Comparison of ENCODE assay signal across 31 cellular contexts in the genomic region with DNA sequence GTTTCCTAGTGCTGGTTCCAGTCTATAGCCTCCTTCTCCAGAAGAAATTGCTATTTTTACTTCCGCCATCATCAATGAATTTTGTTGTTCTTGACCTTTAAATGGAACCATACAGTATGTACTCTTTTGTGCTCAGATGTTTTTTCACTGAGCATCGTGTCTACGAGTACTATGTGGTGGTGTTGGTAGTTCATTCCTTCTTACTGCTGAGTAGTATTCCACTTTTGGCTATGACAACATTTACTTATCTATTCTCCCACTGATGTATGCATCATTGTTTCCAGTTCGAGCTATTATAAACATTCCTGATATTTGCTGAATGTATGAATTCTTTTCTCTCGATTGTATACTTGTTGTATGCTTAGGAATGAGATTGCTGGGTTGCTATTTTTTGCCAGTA. TPM values are rescaled to one million over a fixed set of nuclear protein-coding genes. Genes with fewer than 3 reads are reported as not detected.
DNase-seq lines count a peak whose midpoint lies in the region; ATAC-seq, FAIRE-seq and TF ChIP-seq lines count a peak whose summit lies in the region.
"Had no signal": no experiment of that assay in that cellular context is flagged by ENCODE, and none has a peak within 500 bp of the region (broad histone marks: within the 10 kb centered on the region; RNA-seq: fewer than 3 reads in every experiment).

No MANE protein-coding gene starts in this region.

- H4K20me1 ChIP-seq in IMR-90 (ENCODE audit: insufficient read depth, low read length): no peaks in the 10 kb centered on the region

- no peak for TF ChIP-seq POLR2A in IMR-90 (IDR thresholded peaks at IDR 0.05; ENCODE audit: low read depth, low read length)

- no peak overlapping the region for H4K8ac ChIP-seq in IMR-90 (ENCODE audit: low read depth in 2 of 2, low read length in 2 of 2)

- H3K27ac Mint-ChIP-seq in Caco-2 (ENCODE audit: unreplicated experiment) (peak overlapping the region; percentile 24), endothelial cell (ENCODE audit: unreplicated experiment) (peak overlapping the region; percentile 99)
- H3K27ac Mint-ChIP-seq: activated naive CD4-positive, alpha-beta T cell treated with anti-CD3 and anti-CD28 coated beads, Interleukin-2, amount 50 U/mL, for 24 hours had no signal

- WGBS in IMR-90 (ENCODE audit: extremely low coverage in 2 of 2, insufficient read length in 1 of 2), 2 experiments: no CpG with 5 or more reads among the region's 5 CpGs
- WGBS in pancreas, 2 donors: 79 to 84% methylated on average over 5 of the region's 5 CpGs

- no peak overlapping the region for H2BK15ac ChIP-seq in IMR-90 (ENCODE audit: low read depth, low read length)

- no peaks in the 10 kb centered on the region for H3K9me3 Mint-ChIP-seq in Caco-2 (ENCODE audit: unreplicated experiment)
- no peaks in the 10 kb centered on the region for H3K9me3 Mint-ChIP-seq in endothelial cell (ENCODE audit: unreplicated experiment)
- H3K9me3 Mint-ChIP-seq: activated CD8-positive, alpha-beta T cell treated with anti-CD3 and anti-CD28 coated beads for 36 hours; activated naive CD4-positive, alpha-beta T cell treated with anti-CD3 and anti-CD28 coated beads, Interleukin-2, amount 50 U/mL, for 24 hours; CD8-positive, alpha-beta T cell; natural killer cell had no signal

- H3K36me3 ChIP-seq in Caco-2 (ENCODE audit: control insufficient read depth, insufficient read depth, low read length) (peaks cover 2% of the 10 kb centered on the region), IMR-90 (ENCODE audit: control insufficient read depth, insufficient read depth, low read length) (no peaks in the 10 kb centered on the region), neutrophil (no peaks in the 10 kb centered on the region), pancreas (no peaks in the 10 kb centered on the region)
- H3K36me3 ChIP-seq: breast epithelium, ovary, uterus had no signal

- FAIRE-seq in pancreas (lab: Jason Lieb, UNC): no peak
- FAIRE-seq: keratinocyte had no signal

- no peak for DNase-seq in Caco-2
- peak; percentile 63 for DNase-seq in IMR-90
- no peak for DNase-seq in endothelial cell (ENCODE audit: low spot score)
- no peak for DNase-seq in pancreas
- no peak for DNase-seq in NCI-H345 (lab: John Stamatoyannopoulos, UW)
- DNase-seq: CD8-positive, alpha-beta T cell; mucosa of descending colon; natural killer cell; NCI-H1417 treated with DMSO at 0.1 percent for 48 hours; NCI-H2029 treated with DMSO at 0.1 percent for 48 hours; NCI-H526; ovary; PC-9; retina; SK-N-SH; stimulated activated CD4-positive, alpha-beta T cell treated with anti-CD3 and anti-CD28 coated beads, Interleukin-2, amount 100 ng/mL, for 24 hours; stimulated activated naive CD8-positive, alpha-beta T cell treated with anti-CD3 and anti-CD28 coated beads, Interleukin-15, Interleukin-2, amounts not matched to agents 100 U/mL and 50 U/mL, for 24 hours; uterus had no signal

- no peak for TF ChIP-seq CTCF in Caco-2 (IDR thresholded peaks at IDR 0.05; ENCODE audit: insufficient read depth in 1 of 2, low read depth in 1 of 2, low read length in 1 of 2, severe bottlenecking in 1 of 2, unreplicated experiment in 1 of 2)
- TF ChIP-seq CTCF in IMR-90 (conservative IDR thresholded peaks at IDR 0.05; ENCODE audit: low read depth, low read length): no peak
- no peak for TF ChIP-seq CTCF in endothelial cell (IDR thresholded peaks at IDR 0.05; ENCODE audit: unreplicated experiment)
- no peak for TF ChIP-seq CTCF in neutrophil (IDR thresholded peaks at IDR 0.05)
- TF ChIP-seq CTCF in pancreas (IDR thresholded peaks at IDR 0.05): no peak

- no peak for TF ChIP-seq RAD21 in IMR-90 (IDR thresholded peaks at IDR 0.05; ENCODE audit: low read length)

- dilution Hi-C loops in IMR-90 (cut with HindIII; ENCODE audit: low sequenced_read_pairs, unreplicated experiment): no loop called here

- H3K36me3 Mint-ChIP-seq in Caco-2 (ENCODE audit: insufficient read depth, unreplicated experiment): peaks cover 94% of the 10 kb centered on the region
- H3K36me3 Mint-ChIP-seq in endothelial cell (ENCODE audit: low read depth, unreplicated experiment): peaks cover 8% of the 10 kb centered on the region
- H3K36me3 Mint-ChIP-seq: activated naive CD4-positive, alpha-beta T cell treated with anti-CD3 and anti-CD28 coated beads, Interleukin-2, amount 50 U/mL, for 24 hours; CD8-positive, alpha-beta T cell; natural killer cell had no signal

- no peak overlapping the region for H4K91ac ChIP-seq in IMR-90 (ENCODE audit: insufficient read depth, low read depth, low read length)

- H3K4me3 Mint-ChIP-seq in Caco-2 (ENCODE audit: unreplicated experiment) (peak overlapping the region; percentile 70), endothelial cell (ENCODE audit: unreplicated experiment) (peak overlapping the region; percentile 83)
- H3K4me3 Mint-ChIP-seq: activated naive CD4-positive, alpha-beta T cell treated with anti-CD3 and anti-CD28 coated beads, Interleukin-2, amount 50 U/mL, for 24 hours had no signal

- no peak overlapping the region for H3K56ac ChIP-seq in IMR-90 (ENCODE audit: extremely low read depth, insufficient read depth, low read length)

- H2BK20ac ChIP-seq in IMR-90 (ENCODE audit: low read depth, low read length): no peak overlapping the region

- H3K79me1 ChIP-seq in IMR-90 (ENCODE audit: low read depth in 1 of 2, low read length in 2 of 2): no peaks in the 10 kb centered on the region

- intact Hi-C loops in Caco-2 (cut with micrococcal nuclease; ENCODE audit: unreplicated experiment): no loop called here
- intact Hi-C loops in IMR-90 (cut with micrococcal nuclease): no loop called here
- intact Hi-C loops in pancreas (cut with DNase I): no loop called here

- POLR2A ChIA-PET in Caco-2 (lab: Charles Lee) (no interaction called here), IMR-90 (lab: Charles Lee; ENCODE audit: unreplicated experiment) (no interaction called here)

- H3K4me1 ChIP-seq in Caco-2 (peaks cover 59% of the 10 kb centered on the region), IMR-90 (ENCODE audit: control insufficient read depth, insufficient read depth, low read length) (no peaks in the 10 kb centered on the region), neutrophil (ENCODE audit: control insufficient read depth in 1 of 2, insufficient read depth in 1 of 2, low read depth in 1 of 2, low read length in 1 of 2) (peaks cover 85 to 86% of the 10 kb centered on the region in 2 experiments), pancreas (no peaks in the 10 kb centered on the region)
- H3K4me1 ChIP-seq: breast epithelium, uterus had no signal

- H2BK5ac ChIP-seq in IMR-90 (ENCODE audit: low read depth, low read length, poor library complexity, severe bottlenecking): no peak overlapping the region

- no peaks in the 10 kb centered on the region for H3K9me1 ChIP-seq in IMR-90 (ENCODE audit: insufficient read depth, low read length)

- no peak overlapping the region for H3K4me2 ChIP-seq in IMR-90 (ENCODE audit: low read depth, low read length)
- H3K4me2 ChIP-seq: PC-9, SK-N-SH had no signal

- no peak overlapping the region for H3K14ac ChIP-seq in IMR-90 (replicated peaks; ENCODE audit: low read depth, low read length)

- H3K27ac ChIP-seq in IMR-90 (ENCODE audit: insufficient read depth, low read length) (no peak overlapping the region), neutrophil (peak overlapping the region; percentile 94), pancreas (no peak overlapping the region)
- H3K27ac ChIP-seq: breast epithelium, ovary, PC-9, uterus had no signal

- H2BK120ac ChIP-seq in IMR-90 (ENCODE audit: low read depth, low read length): no peak overlapping the region

- no TSS peak for BruUV-seq in Caco-2 (replicated peaks; lab: Mats Ljungman, UMichigan)
- no TSS peak for BruUV-seq in IMR-90 (replicated peaks; lab: Mats Ljungman, UMichigan)

- no peak overlapping the region for H2AK9ac ChIP-seq in IMR-90 (replicated peaks; ENCODE audit: low read depth, low read length, poor library complexity)

- no peak overlapping the region for H2AK5ac ChIP-seq in IMR-90 (ENCODE audit: low read depth, low read length)

- no peak overlapping the region for H3K9ac ChIP-seq in IMR-90 (ENCODE audit: low read depth, low read length)
- H3K9ac ChIP-seq: SK-N-SH had no signal

- no peak overlapping the region for H3K23ac ChIP-seq in IMR-90 (ENCODE audit: low read depth, low read length)

- no peaks in the 10 kb centered on the region for H3K27me3 ChIP-seq in Caco-2 (replicated peaks; ENCODE audit: control insufficient read depth, insufficient read depth, low read length)
- H3K27me3 ChIP-seq in IMR-90 (ENCODE audit: control insufficient read depth, insufficient read depth, low read length): no peaks in the 10 kb centered on the region
- no peaks in the 10 kb centered on the region for H3K27me3 ChIP-seq in neutrophil
- H3K27me3 ChIP-seq in pancreas: no peaks in the 10 kb centered on the region
- H3K27me3 ChIP-seq: breast epithelium, ovary, uterus had no signal

- H3K27me3 Mint-ChIP-seq in Caco-2 (ENCODE audit: insufficient read depth, unreplicated experiment) (no peaks in the 10 kb centered on the region), endothelial cell (ENCODE audit: unreplicated experiment) (peaks cover 3% of the 10 kb centered on the region)

- no peak overlapping the region for H4K5ac ChIP-seq in IMR-90 (ENCODE audit: low read depth, low read length)

- peaks cover 30% of the 10 kb centered on the region for H3K4me1 Mint-ChIP-seq in Caco-2 (ENCODE audit: low read depth, unreplicated experiment)
- H3K4me1 Mint-ChIP-seq in endothelial cell (ENCODE audit: unreplicated experiment): peaks cover 35% of the 10 kb centered on the region

- no peak for ATAC-seq in IMR-90 (ENCODE audit: low read depth)
- ATAC-seq in activated CD4-positive, CD25-positive, alpha-beta regulatory T cell treated with anti-CD3 and anti-CD28 coated beads, Interleukin-2, amount 50 U/mL, for 24 hours: no peak
- ATAC-seq in pancreas: no peak
- ATAC-seq in GM18870 (IDR thresholded peaks at IDR 0.05; ENCODE audit: unreplicated experiment): no peak
- ATAC-seq: HCT116 had no signal

- peaks cover 4% of the 10 kb centered on the region for H3K9me3 ChIP-seq in Caco-2
- no peaks in the 10 kb centered on the region for H3K9me3 ChIP-seq in IMR-90 (ENCODE audit: control insufficient read depth, insufficient read depth, low read length)
- H3K9me3 ChIP-seq in neutrophil: no peaks in the 10 kb centered on the region
- no peaks in the 10 kb centered on the region for H3K9me3 ChIP-seq in pancreas
- H3K9me3 ChIP-seq: breast epithelium, mucosa of descending colon, ovary, SK-N-SH, uterus had no signal

- no peak overlapping the region for H3K4ac ChIP-seq in IMR-90 (ENCODE audit: low read depth, low read length)

- in situ Hi-C loops in IMR-90 (cut with MboI; ENCODE audit: low sequenced_read_pairs): no loop called here

- H3K18ac ChIP-seq in IMR-90 (ENCODE audit: low read depth, low read length): no peak overlapping the region

- H2AFZ ChIP-seq in IMR-90 (replicated peaks; ENCODE audit: low read length, poor library complexity): no peak overlapping the region
- H2AFZ ChIP-seq: PC-9 had no signal

- CTCF ChIA-PET in Caco-2 (lab: Charles Lee): interaction anchor here (0.6 to 0.9 kb wide), 2 partner anchors 10 to 133 kb away, joined by 3 read pairs; no protein-coding TSS in a partner anchor
- CTCF ChIA-PET in IMR-90 (lab: Yijun Ruan, JAX): interaction anchor here (0.6 to 0.7 kb wide), 2 partner anchors 10 to 11 kb away, joined by 3 to 8 read pairs; no protein-coding TSS in a partner anchor

- H3K4me3 ChIP-seq in Caco-2 (ENCODE audit: low read depth, low read length) (no peak overlapping the region), IMR-90 (ENCODE audit: insufficient read depth, low read depth, low read length) (no peak overlapping the region), neutrophil (ENCODE audit: low read depth in 1 of 2, low read length in 1 of 2) (peak overlapping the region; percentile 65 to 68), pancreas (no peak overlapping the region)
- H3K4me3 ChIP-seq: breast epithelium, mucosa of descending colon, ovary, PC-9, uterus had no signal

RNA-seq across cellular contexts. Expression of gene SLC2A14, which starts 28.6 kb away (rescaled TPM):
- 129 and 141 TPM in 2 replicates for total RNA-seq in Caco-2 (2022)
- total RNA-seq in IMR-90 (2012; rRNA removed): under 0.01 TPM in 1 of 2 replicates, not detected in the other
- polyA plus RNA-seq in IMR-90 (2012; rRNA removed): 0.05 and 0.07 TPM in 2 replicates
- polyA plus RNA-seq in IMR-90 (2012; cell fraction: cytosol; rRNA removed): 0.05 TPM in 1 of 2 replicates, not detected in the other
- polyA plus RNA-seq in IMR-90 (2012; cell fraction: nucleus; rRNA removed; ENCODE audit: low replicate concordance): 0.10 and 0.30 TPM in 2 replicates
- total RNA-seq in endothelial cell (ENCODE audit: unreplicated experiment): 0.64 TPM
- total RNA-seq in pancreas: 1 to 10 TPM; 4.3 to 8.1 (median 6.1) TPM
- 1 to 10 TPM; 6.3 to 8.0 TPM for polyA plus RNA-seq in pancreas
- total RNA-seq: LHCN-M2 had no signal
- polyA plus RNA-seq: liver had no signal

RNA-seq across cellular contexts. Expression of gene NANOG, which starts 54.9 kb away (rescaled TPM):
- total RNA-seq in Caco-2 (2022): not detected in 2 replicates
- not detected in 2 replicates for total RNA-seq in IMR-90 (2012; rRNA removed)
- polyA plus RNA-seq in IMR-90 (2012; rRNA removed): not detected in 2 replicates
- not detected in 2 replicates for polyA plus RNA-seq in IMR-90 (2012; cell fraction: cytosol; rRNA removed)
- polyA plus RNA-seq in IMR-90 (2012; cell fraction: nucleus; rRNA removed; ENCODE audit: low replicate concordance): 0.01 TPM in 1 of 2 replicates, not detected in the other
- 4.5 TPM for total RNA-seq in endothelial cell (ENCODE audit: unreplicated experiment)
- total RNA-seq in pancreas: under 1 TPM in 5 of 6 donors, not detected in 1; 0.06 to 0.28 (median 0.28) TPM
- polyA plus RNA-seq in pancreas: under 1 TPM; 0.04 to 0.09 TPM
- total RNA-seq: A673; activated CD8-positive, alpha-beta T cell treated with anti-CD3 and anti-CD28 coated beads for 36 hours; CD8-positive, alpha-beta T cell; chondrocyte; LHCN-M2; natural killer cell; PC-9; temporal lobe had no signal
- polyA plus RNA-seq: SK-N-SH had no signal

Comparison
In these comparisons a context has a peak if more than half of its experiments do, and no peak if none do; other contexts are left out.
1. H3K4me3 ChIP-seq: peak in neutrophil (2 of 2); none in Caco-2 (single experiment), IMR-90 (single experiment) and pancreas (0 of 4).
2. RNA of gene SLC2A14, which starts 28.6 kb away (total RNA-seq): 129 to 141 TPM in Caco-2; 4.3 to 8.1 TPM in pancreas, 0.64 TPM in endothelial cell (single experiment) and under 0.01 TPM in IMR-90; every median in the first group is over 10 times any median in the second.